ENCODE assay signal across 1 cellular context in the genomic region with DNA sequence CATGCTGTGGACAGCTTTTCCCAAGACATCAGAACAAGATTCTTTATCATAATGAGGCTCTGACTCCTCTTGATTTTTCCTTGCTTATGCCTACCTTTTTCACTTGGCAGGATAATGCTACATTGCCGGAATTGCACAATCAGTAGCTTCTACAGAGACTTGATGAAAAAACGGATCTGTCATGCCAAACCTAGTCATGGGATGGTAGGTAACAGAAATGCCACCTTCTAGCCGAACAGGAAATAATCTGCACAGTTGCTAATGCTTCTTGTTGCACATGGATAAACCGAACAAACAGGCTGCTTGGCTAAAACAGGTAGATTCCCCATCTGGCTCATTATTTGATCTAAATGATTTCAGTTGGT.
TF ChIP-seq lines count a peak whose summit lies in the region.

No MANE protein-coding gene starts in this region.

TF ChIP-seq in liver, 16 proteins besides CTCF, POLR2A, EP300 and RAD21 (continued from another document):
- TF ChIP-seq, protein P1, sequence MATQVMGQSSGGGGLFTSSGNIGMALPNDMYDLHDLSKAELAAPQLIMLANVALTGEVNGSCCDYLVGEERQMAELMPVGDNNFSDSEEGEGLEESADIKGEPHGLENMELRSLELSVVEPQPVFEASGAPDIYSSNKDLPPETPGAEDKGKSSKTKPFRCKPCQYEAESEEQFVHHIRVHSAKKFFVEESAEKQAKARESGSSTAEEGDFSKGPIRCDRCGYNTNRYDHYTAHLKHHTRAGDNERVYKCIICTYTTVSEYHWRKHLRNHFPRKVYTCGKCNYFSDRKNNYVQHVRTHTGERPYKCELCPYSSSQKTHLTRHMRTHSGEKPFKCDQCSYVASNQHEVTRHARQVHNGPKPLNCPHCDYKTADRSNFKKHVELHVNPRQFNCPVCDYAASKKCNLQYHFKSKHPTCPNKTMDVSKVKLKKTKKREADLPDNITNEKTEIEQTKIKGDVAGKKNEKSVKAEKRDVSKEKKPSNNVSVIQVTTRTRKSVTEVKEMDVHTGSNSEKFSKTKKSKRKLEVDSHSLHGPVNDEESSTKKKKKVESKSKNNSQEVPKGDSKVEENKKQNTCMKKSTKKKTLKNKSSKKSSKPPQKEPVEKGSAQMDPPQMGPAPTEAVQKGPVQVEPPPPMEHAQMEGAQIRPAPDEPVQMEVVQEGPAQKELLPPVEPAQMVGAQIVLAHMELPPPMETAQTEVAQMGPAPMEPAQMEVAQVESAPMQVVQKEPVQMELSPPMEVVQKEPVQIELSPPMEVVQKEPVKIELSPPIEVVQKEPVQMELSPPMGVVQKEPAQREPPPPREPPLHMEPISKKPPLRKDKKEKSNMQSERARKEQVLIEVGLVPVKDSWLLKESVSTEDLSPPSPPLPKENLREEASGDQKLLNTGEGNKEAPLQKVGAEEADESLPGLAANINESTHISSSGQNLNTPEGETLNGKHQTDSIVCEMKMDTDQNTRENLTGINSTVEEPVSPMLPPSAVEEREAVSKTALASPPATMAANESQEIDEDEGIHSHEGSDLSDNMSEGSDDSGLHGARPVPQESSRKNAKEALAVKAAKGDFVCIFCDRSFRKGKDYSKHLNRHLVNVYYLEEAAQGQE (IDR thresholded peaks at IDR 0.05), result no peak
- TF ChIP-seq SP1 (IDR thresholded peaks at IDR 0.05), result no peak
- peak in 1 of 2 donors; percentile 2 for TF ChIP-seq RXRA (IDR thresholded peaks at IDR 0.05)
- TF ChIP-seq FOXA1 (IDR thresholded peaks at IDR 0.05), result no peak
- no peak for TF ChIP-seq JUND (IDR thresholded peaks at IDR 0.05)
- TF ChIP-seq GABPA (IDR thresholded peaks at IDR 0.05 in 1 of 2, conservative IDR thresholded peaks at IDR 0.05 in 1 of 2), result no peak
